37 cellular contexts compared by ENCODE assay signal in genomic region chr21:41161428-41161827, GRCh38.
"Had no signal": no experiment of that assay in that cellular context is flagged by ENCODE, and none has a peak within 500 bp of the region (broad histone marks: within the 10 kb centered on the region; RNA-seq: fewer than 3 reads in every experiment).

No MANE protein-coding gene starts in this region.

- H3K4me1 ChIP-seq: ascending aorta had no signal

- DNase-seq: activated B cell treated with CpG ODN at 0.5 μM for 24 hours; activated CD4-positive, alpha-beta memory T cell treated with anti-CD3 and anti-CD28 coated beads for 36 hours; activated CD4-positive, alpha-beta T cell treated with anti-CD3 and anti-CD28 coated beads for 4 hours; activated CD4-positive, alpha-beta T cell treated with anti-CD3 and anti-CD28 coated beads, Interleukin-2, amount 10 ng/mL, durations not matched to agents 24 days and 14 days; activated CD4-positive, alpha-beta T cell treated with anti-CD3 and anti-CD28 coated beads, Interleukin-2, amount 50 U/mL, for 1 hour; activated CD4-positive, alpha-beta T cell treated with anti-CD3 and anti-CD28 coated beads, Interleukin-2, amount 50 U/mL, for 4 hours; activated CD4-positive, CD25-positive, alpha-beta regulatory T cell treated with anti-CD3 and anti-CD28 coated beads, Interleukin-2, amount 50 U/mL, for 72 hours; activated CD8-positive, alpha-beta memory T cell treated with anti-CD3 and anti-CD28 coated beads, Interleukin-2, amount 50 U/mL, for 4 hours; activated CD8-positive, alpha-beta T cell treated with anti-CD3 and anti-CD28 coated beads for 36 hours; activated effector memory CD4-positive, alpha-beta T cell treated with Interleukin-2 at 50 U/mL for 16 hours; activated gamma-delta T cell; activated naive CD4-positive, alpha-beta T cell treated with anti-CD3 and anti-CD28 coated beads, Interleukin-2, amount 10 ng/mL, durations not matched to agents 7 days and 5 days; activated naive CD4-positive, alpha-beta T cell treated with Interleukin-2 at 50 U/mL for 16 hours; activated naive CD8-positive, alpha-beta T cell treated with anti-CD3 and anti-CD28 coated beads, Interleukin-2, amount 10 ng/mL, durations not matched to agents 7 days and 5 days; activated naive CD8-positive, alpha-beta T cell treated with anti-CD3 and anti-CD28 coated beads, Interleukin-2, amount 50 U/mL, for 24 hours; activated T-cell treated with anti-CD3 and anti-CD28 coated beads for 4 hours; activated T-cell treated with anti-CD3 and anti-CD28 coated beads, Interleukin-2, amount 50 U/mL, for 1 hour; activated T-cell treated with anti-CD3 and anti-CD28 coated beads, Interleukin-2, amount 50 U/mL, for 4 hours; activated T-cell treated with anti-CD3 and anti-CD28 coated beads, Interleukin-2, amount 50 U/mL, for 72 hours; amygdala; anterior cingulate cortex; caudate nucleus; cerebellar nuclear complex; T-helper 1 cell; T-helper 2 cell; T-helper 9 cell had no signal

- H3K36me3 ChIP-seq: ascending aorta, cardiac muscle cell had no signal

- H3K9me3 ChIP-seq: ascending aorta had no signal

- H3K4me3 Mint-ChIP-seq: activated B cell treated with CpG ODN at 0.5 μM for 24 hours; activated CD4-positive, alpha-beta memory T cell treated with anti-CD3 and anti-CD28 coated beads for 36 hours; activated CD4-positive, alpha-beta T cell treated with anti-CD3 and anti-CD28 coated beads, Interleukin-2, amount 10 ng/mL, durations not matched to agents 24 days and 14 days; activated CD8-positive, alpha-beta T cell treated with anti-CD3 and anti-CD28 coated beads for 36 hours; activated naive CD4-positive, alpha-beta T cell treated with anti-CD3 and anti-CD28 coated beads, Interleukin-2, amount 10 ng/mL, durations not matched to agents 7 days and 5 days; activated naive CD4-positive, alpha-beta T cell treated with anti-CD3 and anti-CD28 coated beads, Interleukin-2, amount 50 U/mL, for 24 hours; activated naive CD8-positive, alpha-beta T cell; activated naive CD8-positive, alpha-beta T cell treated with anti-CD3 and anti-CD28 coated beads, Interleukin-2, amount 10 ng/mL, durations not matched to agents 7 days and 5 days; activated naive CD8-positive, alpha-beta T cell treated with anti-CD3 and anti-CD28 coated beads, Interleukin-2, amount 50 U/mL, for 24 hours; activated T-cell treated with anti-CD3 and anti-CD28 coated beads, Interleukin-2, amount 50 U/mL, for 4 hours; activated T-cell treated with anti-CD3 and anti-CD28 coated beads, Interleukin-2, amount 50 U/mL, for 72 hours; activated T-helper 1 cell treated with anti-CD3 and anti-CD28 coated beads, Interleukin-12 subunit alpha, Interleukin-12 subunit beta, Interleukin-2, Interleukin-4 antibody, amounts not matched to agents 30 ng/mL and 10 ng/mL and 1 ng/mL, durations not matched to agents 14 hours and 24 hours and 36 hours; activated T-helper 17 cell treated with anti-CD3 and anti-CD28 coated beads, Interleukin-2, amount 50 U/mL, for 72 hours; brain; central memory CD8-positive, alpha-beta T cell; T-helper 1 cell treated with Interleukin-12 subunit alpha and Interleukin-12 subunit beta and Interleukin-4 antibody, amounts not matched to agents 30 μg/mL and 1 μg/mL, for 36 hours; T-helper 2 cell treated with Interferon-gamma antibody and Interleukin-4, amounts not matched to agents 5 μg/mL and 100 μg/mL, for 36 hours had no signal

- H3K9me3 Mint-ChIP-seq: activated naive CD4-positive, alpha-beta T cell treated with anti-CD3 and anti-CD28 coated beads, Interleukin-2, amount 50 U/mL, for 24 hours; activated T-cell treated with anti-CD3 and anti-CD28 coated beads, Interleukin-2, amount 50 U/mL, for 4 hours had no signal

- H3K36me3 Mint-ChIP-seq: activated CD4-positive, alpha-beta memory T cell treated with anti-CD3 and anti-CD28 coated beads for 36 hours; activated naive CD4-positive, alpha-beta T cell treated with anti-CD3 and anti-CD28 coated beads, Interleukin-2, amount 10 ng/mL, durations not matched to agents 7 days and 5 days; activated naive CD4-positive, alpha-beta T cell treated with anti-CD3 and anti-CD28 coated beads, Interleukin-2, amount 50 U/mL, for 24 hours; activated naive CD8-positive, alpha-beta T cell; activated naive CD8-positive, alpha-beta T cell treated with anti-CD3 and anti-CD28 coated beads, Interleukin-2, amount 10 ng/mL, durations not matched to agents 7 days and 5 days; brain had no signal

- H3K4me3 ChIP-seq: ascending aorta, cardiac muscle cell had no signal

- H3K4me1 Mint-ChIP-seq: activated B cell treated with CpG ODN at 0.5 μM for 24 hours; activated CD4-positive, alpha-beta T cell treated with anti-CD3 and anti-CD28 coated beads, Interleukin-2, amount 10 ng/mL, durations not matched to agents 24 days and 14 days; activated naive CD4-positive, alpha-beta T cell treated with anti-CD3 and anti-CD28 coated beads, Interleukin-2, amount 10 ng/mL, durations not matched to agents 7 days and 5 days; activated naive CD4-positive, alpha-beta T cell treated with anti-CD3 and anti-CD28 coated beads, Interleukin-2, amount 50 U/mL, for 24 hours; activated naive CD8-positive, alpha-beta T cell treated with anti-CD3 and anti-CD28 coated beads, Interleukin-2, amount 10 ng/mL, durations not matched to agents 7 days and 5 days; activated naive CD8-positive, alpha-beta T cell treated with anti-CD3 and anti-CD28 coated beads, Interleukin-2, amount 50 U/mL, for 24 hours; activated T-helper 17 cell treated with anti-CD3 and anti-CD28 coated beads, Interleukin-2, amount 50 U/mL, for 72 hours; brain; central memory CD8-positive, alpha-beta T cell had no signal

- H3K27me3 ChIP-seq: ascending aorta had no signal

- H3K27ac Mint-ChIP-seq: activated B cell treated with CpG ODN at 0.5 μM for 24 hours; activated CD4-positive, alpha-beta memory T cell treated with anti-CD3 and anti-CD28 coated beads for 36 hours; activated CD4-positive, alpha-beta T cell treated with anti-CD3 and anti-CD28 coated beads, Interleukin-2, amount 10 ng/mL, durations not matched to agents 24 days and 14 days; activated CD8-positive, alpha-beta T cell treated with anti-CD3 and anti-CD28 coated beads for 36 hours; activated naive CD4-positive, alpha-beta T cell treated with anti-CD3 and anti-CD28 coated beads, Interleukin-2, amount 10 ng/mL, durations not matched to agents 7 days and 5 days; activated naive CD4-positive, alpha-beta T cell treated with anti-CD3 and anti-CD28 coated beads, Interleukin-2, amount 50 U/mL, for 24 hours; activated naive CD8-positive, alpha-beta T cell; activated naive CD8-positive, alpha-beta T cell treated with anti-CD3 and anti-CD28 coated beads, Interleukin-2, amount 10 ng/mL, durations not matched to agents 7 days and 5 days; activated naive CD8-positive, alpha-beta T cell treated with anti-CD3 and anti-CD28 coated beads, Interleukin-2, amount 50 U/mL, for 24 hours; activated T-cell treated with anti-CD3 and anti-CD28 coated beads, Interleukin-2, amount 50 U/mL, for 72 hours; activated T-helper 1 cell treated with anti-CD3 and anti-CD28 coated beads, Interleukin-12 subunit alpha, Interleukin-12 subunit beta, Interleukin-2, Interleukin-4 antibody, amounts not matched to agents 30 ng/mL and 10 ng/mL and 1 ng/mL, durations not matched to agents 14 hours and 24 hours and 36 hours; activated T-helper 17 cell treated with anti-CD3 and anti-CD28 coated beads, Interleukin-2, amount 50 U/mL, for 72 hours; T-helper 1 cell treated with Interleukin-12 subunit alpha and Interleukin-12 subunit beta and Interleukin-4 antibody, amounts not matched to agents 30 μg/mL and 1 μg/mL, for 36 hours; T-helper 2 cell treated with Interferon-gamma antibody and Interleukin-4, amounts not matched to agents 5 μg/mL and 100 μg/mL, for 36 hours had no signal

- H3K27ac ChIP-seq: ascending aorta, cardiac muscle cell, VCaP had no signal

- ATAC-seq: activated CD8-positive, alpha-beta T cell treated with anti-CD3 and anti-CD28 coated beads for 36 hours; activated naive CD8-positive, alpha-beta T cell treated with anti-CD3 and anti-CD28 coated beads, Interleukin-2, amount 50 U/mL, for 24 hours; activated T-cell treated with anti-CD3 and anti-CD28 coated beads, Interleukin-2, amount 50 U/mL, for 4 hours; activated T-cell treated with anti-CD3 and anti-CD28 coated beads, Interleukin-2, amount 50 U/mL, for 72 hours; activated T-helper 17 cell treated with anti-CD3 and anti-CD28 coated beads, Interleukin-2, amount 50 U/mL, for 72 hours had no signal
